22 cellular contexts compared by ENCODE assay signal in genomic region chr14:69208665-69209064, GRCh38. TPM values are rescaled to one million over a fixed set of nuclear protein-coding genes. Genes with fewer than 3 reads are reported as not detected.
DNase-seq lines count a peak whose midpoint lies in the region; ATAC-seq and TF ChIP-seq lines count a peak whose summit lies in the region.
"Had no signal": no experiment of that assay in that cellular context is flagged by ENCODE, and none has a peak within 500 bp of the region (broad histone marks: within the 10 kb centered on the region; RNA-seq: fewer than 3 reads in every experiment).

No MANE protein-coding gene starts in this region.

- H3K36me3 ChIP-seq in thyroid gland = no peaks in the 10 kb centered on the region

- H3K9me3 Mint-ChIP-seq in WTC11 = no peaks in the 10 kb centered on the region
- H3K9me3 Mint-ChIP-seq: CD8-positive, alpha-beta T cell had no signal

- H3K27ac ChIP-seq in thyroid gland = no peak overlapping the region
- H3K27ac ChIP-seq: RWPE1 had no signal

- POLR2A ChIA-PET in GM10248 (lab: Yijun Ruan, JAX) (no interaction called here), WTC11 (lab: Charles Lee) (no interaction called here)

- TF ChIP-seq POLR2A in thyroid gland (IDR thresholded peaks at IDR 0.05) = no peak

- H3K27ac Mint-ChIP-seq in WTC11 = peak overlapping the region; percentile 8; the same call in 1 of the 2 replicates
- H3K27ac Mint-ChIP-seq: CD8-positive, alpha-beta T cell had no signal

- no peak overlapping the region for H3K4me3 Mint-ChIP-seq in WTC11
- H3K4me3 Mint-ChIP-seq: CD8-positive, alpha-beta T cell had no signal

- peak; percentile 32 for DNase-seq in GM10248 (ENCODE audit: extremely low spot score)
- DNase-seq in WTC11 (ENCODE audit: low spot score) = no peak
- DNase-seq in left colon = no peak
- DNase-seq in SW 1271 (lab: John Stamatoyannopoulos, UW) = no peak
- DNase-seq in thyroid gland = no peak
- no peak for DNase-seq in NCI-H2171 treated with DMSO at 0.1 percent for 48 hours (lab: John Stamatoyannopoulos, UW)
- no peak for DNase-seq in stimulated activated CD4-positive, alpha-beta T cell treated with anti-CD3 and anti-CD28 coated beads, Interleukin-4, amount 100 ng/mL, for 1 hour
- DNase-seq: AML-193; C1 segment of cervical spinal cord; Calu3; CD8-positive, alpha-beta T cell; DMS153; Kasumi-1; NCI-H1436; NCI-H187 treated with DMSO at 0.1 percent for 48 hours; NCI-H2107; NCI-H69; SHP77 treated with DMSO at 0.1 percent for 48 hours; SK-N-SH had no signal

- H3K4me1 Mint-ChIP-seq in WTC11 = peaks cover 5% of the 10 kb centered on the region; the same call in 1 of the 2 replicates

- H3K4me1 ChIP-seq in thyroid gland = peaks cover 0 to 4% of the 10 kb centered on the region in 2 donors

- no peaks in the 10 kb centered on the region for H3K27me3 ChIP-seq in thyroid gland

- H3K27me3 Mint-ChIP-seq in WTC11 (ENCODE audit: low read depth) = no peaks in the 10 kb centered on the region

- H3K9me3 ChIP-seq in thyroid gland = no peaks in the 10 kb centered on the region
- H3K9me3 ChIP-seq: SK-N-SH had no signal

- ATAC-seq in GM18502 (IDR thresholded peaks at IDR 0.05; ENCODE audit: poor library complexity, unreplicated experiment) = peak; percentile 60
- ATAC-seq in WTC11 = no peak
- peak; percentile 78 for ATAC-seq in left colon
- ATAC-seq: CD8-positive, alpha-beta T cell had no signal

- 95% methylated on average over 5 of the region's 5 CpGs for whole genome bisulfite sequencing in thyroid gland, 2 donors

- peaks cover 15% of the 10 kb centered on the region for H3K36me3 Mint-ChIP-seq in WTC11

- CTCF ChIA-PET in GM10248 (lab: Yijun Ruan, JAX) (no interaction called here), WTC11 (lab: Charles Lee) (interaction anchor here (0.6 to 1.2 kb wide), 2 partner anchors 56 to 203 kb away, joined by 3 to 5 read pairs; partner anchors contain the start of gene DCAF5)

- no peak for TF ChIP-seq CTCF in GM10248 (IDR thresholded peaks at IDR 0.05; ENCODE audit: control extremely low read depth, extremely low read depth, low read depth, missing control alignments)
- TF ChIP-seq CTCF in WTC11 (IDR thresholded peaks at IDR 0.05) = no peak
- TF ChIP-seq CTCF in thyroid gland (IDR thresholded peaks at IDR 0.05) = no peak

- no peak overlapping the region for H3K4me3 ChIP-seq in thyroid gland (replicated peaks in 1 of 3)

- intact Hi-C loops in left colon (cut with DNase I, micrococcal nuclease) (no loop called here), thyroid gland (cut with DNase I) (no loop called here)

TF ChIP-seq in WTC11, 78 proteins besides CTCF, POLR2A, EP300 and RAD21:
- TF ChIP-seq ZSCAN18 (CRISPR knock-in tag; IDR thresholded peaks at IDR 0.05) = no peak
- no peak for TF ChIP-seq OVOL2 (CRISPR knock-in tag; IDR thresholded peaks at IDR 0.05; ENCODE audit: borderline replicate concordance)
- no peak for TF ChIP-seq NFYB (CRISPR knock-in tag; conservative IDR thresholded peaks at IDR 0.05; ENCODE audit: low read depth)
TF ChIP-seq in WTC11: peak in this region for 0.

RNA-seq across cellular contexts. Expression of gene EXD2, which starts 17.4 kb away (rescaled TPM):
- total RNA-seq in WTC11 (2021) = 24.1 to 28.2 TPM (median 26.2 TPM) in 3 replicates
- total RNA-seq in left colon = 10 to 100 TPM; 24.3 to 25.1 TPM
- total RNA-seq in thyroid gland = 10 to 100 TPM; 21.2 to 28.3 (median 25.2) TPM

RNA-seq across cellular contexts. Expression of gene GALNT16, which starts 51.3 kb away (rescaled TPM):
- total RNA-seq in WTC11 (2021) = 3.0 to 4.5 TPM (median 3.8 TPM) in 3 replicates
- total RNA-seq in left colon = 1 to 10 TPM; 1.3 to 1.7 TPM
- 1 to 10 TPM; 2.2 to 7.1 (median 6.9) TPM for total RNA-seq in thyroid gland
- total RNA-seq: MCF 10A had no signal

RNA-seq across cellular contexts. Expression of gene DCAF5, which starts 55.7 kb away (rescaled TPM):
- total RNA-seq in WTC11 (2021) (28.9 to 30.3 TPM (median 29.1 TPM) in 3 replicates), left colon (10 to 100 TPM; 38.6 to 42.3 TPM), thyroid gland (10 to 100 TPM; 36.0 to 53.6 (median 38.9) TPM)
